23 cellular contexts compared by ENCODE assay signal in genomic region chr3:52783211-52783555, GRCh38. TPM values are rescaled to one million over a fixed set of nuclear protein-coding genes. Genes with fewer than 3 reads are reported as not detected.
DNase-seq lines count a peak whose midpoint lies in the region; ATAC-seq and TF ChIP-seq lines count a peak whose summit lies in the region.
"Had no signal": no experiment of that assay in that cellular context is flagged by ENCODE, and none has a peak within 500 bp of the region (broad histone marks: within the 10 kb centered on the region; RNA-seq: fewer than 3 reads in every experiment).

No MANE protein-coding gene starts in this region.

- H3K9me3 ChIP-seq in OCI-LY1 (ENCODE audit: low read length): no peaks in the 10 kb centered on the region
- no peaks in the 10 kb centered on the region for H3K9me3 ChIP-seq in upper lobe of right lung
- H3K9me3 ChIP-seq: A549, BLaER1, HAP-1, MG63 had no signal

- H3K4me3 Mint-ChIP-seq in glutamatergic neuron (ENCODE audit: unreplicated experiment): no peak overlapping the region
- H3K4me3 Mint-ChIP-seq: CD8-positive, alpha-beta T cell had no signal

- H4K20me1 ChIP-seq in OCI-LY1 (ENCODE audit: insufficient read depth, low read length): no peaks in the 10 kb centered on the region
- H4K20me1 ChIP-seq: BLaER1 had no signal

- H3K79me2 ChIP-seq in OCI-LY1 (ENCODE audit: insufficient read depth, low read length): no peaks in the 10 kb centered on the region

- intact Hi-C loops in cardiac septum (cut with DNase I) (no loop called here), Right ventricle myocardium superior (cut with DNase I) (no loop called here), upper lobe of right lung (cut with DNase I) (no loop called here)

- H3K9ac ChIP-seq in OCI-LY1 (ENCODE audit: low read length): no peak overlapping the region
- H3K9ac ChIP-seq: BLaER1, GM23248 had no signal

- TF ChIP-seq CTCF in OCI-LY1 (IDR thresholded peaks at IDR 0.05; ENCODE audit: low read length) (peak; percentile 9; the same call in 1 of the 2 replicates), glutamatergic neuron (IDR thresholded peaks at IDR 0.05; ENCODE audit: partially characterized antibody, unreplicated experiment) (no peak), upper lobe of right lung (IDR thresholded peaks at IDR 0.05) (no peak), omental fat pad (IDR thresholded peaks at IDR 0.05) (no peak)

- H3K4me3 ChIP-seq in OCI-LY1 (ENCODE audit: low read depth, low read length, poor library complexity, severe bottlenecking) (no peak overlapping the region), upper lobe of right lung (no peak overlapping the region)
- H3K4me3 ChIP-seq: A549, BLaER1, GM23248, HAP-1, MG63 had no signal

- ATAC-seq in Right ventricle myocardium superior (ENCODE audit: poor library complexity): no peak
- ATAC-seq in upper lobe of right lung: no peak
- no peak for ATAC-seq in omental fat pad (ENCODE audit: low FRiP score)
- ATAC-seq: A549; CD8-positive, alpha-beta T cell had no signal

- no peaks in the 10 kb centered on the region for H3K36me3 Mint-ChIP-seq in glutamatergic neuron (ENCODE audit: unreplicated experiment)
- H3K36me3 Mint-ChIP-seq: CD8-positive, alpha-beta T cell had no signal

- no peaks in the 10 kb centered on the region for H3K9me2 ChIP-seq in OCI-LY1 (ENCODE audit: low read depth, low read length)

- H2AFZ ChIP-seq in OCI-LY1 (ENCODE audit: low read length): no peak overlapping the region
- H2AFZ ChIP-seq: GM23248 had no signal

- H3K9me3 Mint-ChIP-seq in glutamatergic neuron (ENCODE audit: unreplicated experiment): peaks cover 2% of the 10 kb centered on the region
- H3K9me3 Mint-ChIP-seq: CD8-positive, alpha-beta T cell had no signal

- no peaks in the 10 kb centered on the region for H3K27me3 ChIP-seq in OCI-LY1 (ENCODE audit: insufficient read depth, low read length)
- peaks cover 5% of the 10 kb centered on the region for H3K27me3 ChIP-seq in upper lobe of right lung
- H3K27me3 ChIP-seq: BLaER1, MG63 had no signal

- H3K36me3 ChIP-seq in OCI-LY1 (ENCODE audit: insufficient read depth, low read length): no peaks in the 10 kb centered on the region
- no peaks in the 10 kb centered on the region for H3K36me3 ChIP-seq in upper lobe of right lung
- H3K36me3 ChIP-seq: BLaER1, HAP-1, MG63 had no signal

- H3K27ac ChIP-seq in OCI-LY1 (ENCODE audit: low read depth, low read length, poor library complexity, severe bottlenecking): no peak overlapping the region
- H3K27ac ChIP-seq in upper lobe of right lung: no peak overlapping the region
- H3K27ac ChIP-seq in substantia nigra (ENCODE audit: low read depth, low read length, poor library complexity, severe bottlenecking): no peak overlapping the region
- H3K27ac ChIP-seq: A549, BLaER1, GM23248 had no signal

- DNase-seq in cardiac septum (ENCODE audit: low spot score): peak; percentile 61
- no peak for DNase-seq in Right ventricle myocardium superior
- DNase-seq in glutamatergic neuron: peak; percentile 3
- DNase-seq in upper lobe of right lung: peak; percentile 5
- no peak for DNase-seq in omental fat pad (ENCODE audit: low spot score)
- DNase-seq in substantia nigra (lab: John Stamatoyannopoulos, UW): no peak
- DNase-seq: Calu3, EL, GM23248, Kasumi-1, MG63, NCI-H1105 treated with DMSO at 0.1 percent for 48 hours, NCI-H1694, NCI-H2081 treated with DMSO at 0.1 percent for 48 hours, NCI-H510A, NCI-H774, SHP77 treated with DMSO at 0.1 percent for 48 hours had no signal

- no peak overlapping the region for H3K27ac Mint-ChIP-seq in glutamatergic neuron (ENCODE audit: unreplicated experiment)
- H3K27ac Mint-ChIP-seq: CD8-positive, alpha-beta T cell had no signal

- H3K4me2 ChIP-seq in OCI-LY1 (ENCODE audit: low read length): no peak overlapping the region
- H3K4me2 ChIP-seq: A549, BLaER1 had no signal

- no peaks in the 10 kb centered on the region for H3F3A ChIP-seq in OCI-LY1 (ENCODE audit: insufficient read depth, low read length)

- H3K4me1 ChIP-seq in OCI-LY1 (ENCODE audit: insufficient read depth, low read length, severe bottlenecking) (peaks cover 10% of the 10 kb centered on the region), upper lobe of right lung (no peaks in the 10 kb centered on the region)
- H3K4me1 ChIP-seq: A549, HAP-1 had no signal

- peaks cover 2% of the 10 kb centered on the region for H3K4me1 Mint-ChIP-seq in glutamatergic neuron (ENCODE audit: low read depth, unreplicated experiment)

- peaks cover 8% of the 10 kb centered on the region for H3K27me3 Mint-ChIP-seq in glutamatergic neuron (ENCODE audit: unreplicated experiment)

RNA-seq across cellular contexts. Expression of gene ITIH1, which starts 5.8 kb away (rescaled TPM):
- total RNA-seq in cardiac septum (0.35 TPM), Right ventricle myocardium superior (not detected), glutamatergic neuron (ENCODE audit: unreplicated experiment) (not detected), upper lobe of right lung (not detected), omental fat pad (under 1 TPM in 1 of 4 donors, not detected in 3; 0.94 TPM)
- total RNA-seq: CD8-positive, alpha-beta T cell; GM23248; RPMI7951 had no signal

RNA-seq across cellular contexts. Expression of gene ITIH3, which starts 11.4 kb away (rescaled TPM):
- total RNA-seq in cardiac septum: 0.78 TPM
- total RNA-seq in Right ventricle myocardium superior: 0.35 TPM
- total RNA-seq in glutamatergic neuron (ENCODE audit: unreplicated experiment): not detected
- total RNA-seq in upper lobe of right lung: 9.5 TPM
- 1 to 10 TPM in 3 of 4 donors, under 1 TPM in 1; 0.93 to 2.8 (median 1.9) TPM for total RNA-seq in omental fat pad
- total RNA-seq: Calu3; CD8-positive, alpha-beta T cell; GM23248; RPMI7951 had no signal

RNA-seq across cellular contexts. Expression of gene NEK4, which starts 12.4 kb away (rescaled TPM):
- 17.1 TPM for total RNA-seq in cardiac septum
- total RNA-seq in Right ventricle myocardium superior: 19.5 TPM
- total RNA-seq in glutamatergic neuron (ENCODE audit: unreplicated experiment): 28.5 TPM
- total RNA-seq in upper lobe of right lung: 27.2 TPM
- 10 to 100 TPM; 16.8 to 22.0 (median 18.7) TPM for total RNA-seq in omental fat pad

RNA-seq across cellular contexts. Expression of gene ITIH4, which starts 47.3 kb away (rescaled TPM):
- total RNA-seq in cardiac septum (3.2 TPM), Right ventricle myocardium superior (1.3 TPM), glutamatergic neuron (ENCODE audit: unreplicated experiment) (8.0 TPM), upper lobe of right lung (26.9 TPM), omental fat pad (10 to 100 TPM in 1 of 4 donors, 1 to 10 TPM in 3; 1.2 to 18.8 (median 3.6) TPM)

RNA-seq across cellular contexts. Expression of gene MUSTN1, which starts 51.6 kb away (rescaled TPM):
- total RNA-seq in cardiac septum: 15.9 TPM
- total RNA-seq in Right ventricle myocardium superior: 17.8 TPM
- total RNA-seq in glutamatergic neuron (ENCODE audit: unreplicated experiment): 3.5 TPM
- 5.4 TPM for total RNA-seq in upper lobe of right lung
- 10 to 100 TPM in 1 of 4 donors, 1 to 10 TPM in 3; 2.8 to 34.7 (median 6.4) TPM for total RNA-seq in omental fat pad
- total RNA-seq: GM23248 had no signal

Comparison
In these comparisons a context has a peak if more than half of its experiments do, and no peak if none do; other contexts are left out.
1. DNase-seq: peak in cardiac septum (single experiment), glutamatergic neuron (single experiment) and upper lobe of right lung (single experiment); none in Right ventricle myocardium superior (single experiment), omental fat pad (single experiment) and substantia nigra (0 of 49).